Comparison of ENCODE assay signal across 12 cellular contexts in the genomic region with DNA sequence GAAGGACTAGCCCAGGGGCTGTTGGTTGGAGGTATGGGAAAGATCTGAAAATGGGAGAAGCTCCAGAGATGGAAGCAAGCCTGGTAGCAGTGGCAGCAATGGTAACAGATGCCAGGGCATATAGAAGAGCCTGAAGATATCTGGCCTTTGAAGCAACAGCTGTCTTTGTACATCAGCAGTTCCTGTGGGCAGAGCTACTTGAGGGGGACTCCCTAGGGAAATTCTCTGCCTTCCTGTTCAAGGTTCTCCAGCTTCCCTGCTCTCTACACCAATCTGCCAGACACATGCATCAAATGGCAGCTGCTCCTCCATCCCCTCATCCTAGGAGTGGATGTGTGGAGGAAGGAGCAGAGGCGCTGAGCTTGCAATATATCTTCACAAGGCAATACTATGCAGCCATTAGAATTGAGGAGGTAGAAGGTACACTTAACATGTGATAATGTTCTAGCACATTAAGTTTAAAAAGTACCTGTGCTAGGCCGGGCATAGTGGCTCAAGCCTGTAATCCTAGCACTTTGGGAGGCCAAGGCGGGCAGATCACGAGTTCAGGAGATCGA. TPM values are rescaled to one million over a fixed set of nuclear protein-coding genes. Genes with fewer than 3 reads are reported as not detected.
DNase-seq lines count a peak whose midpoint lies in the region; ATAC-seq and TF ChIP-seq lines count a peak whose summit lies in the region.
"Had no signal": no experiment of that assay in that cellular context is flagged by ENCODE, and none has a peak within 500 bp of the region (broad histone marks: within the 10 kb centered on the region; RNA-seq: fewer than 3 reads in every experiment).

No MANE protein-coding gene starts in this region.

- no peaks in the 10 kb centered on the region for H3K27me3 ChIP-seq in CD4-positive, alpha-beta memory T cell (ENCODE audit: insufficient read depth, low read length)
- H3K27me3 ChIP-seq in mesenchymal stem cell (ENCODE audit: control insufficient read depth in 1 of 2, insufficient read depth in 1 of 2, low read length in 2 of 2): no peaks in the 10 kb centered on the region
- H3K27me3 ChIP-seq: thyroid gland had no signal

- POLR2A ChIA-PET in CD4-positive, alpha-beta memory T cell (lab: Charles Lee; ENCODE audit: partially characterized antibody): interaction anchor here (1.4 to 2.7 kb wide), 2 partner anchors 210 kb away, joined by 3 to 11 read pairs; a partner anchor contains a TSS
- POLR2A ChIA-PET in T-cell (lab: Charles Lee): no interaction called here

- H3K18ac ChIP-seq in mesenchymal stem cell (ENCODE audit: low read depth in 1 of 2, low read length in 2 of 2): no peak overlapping the region

- H3K4me1 Mint-ChIP-seq in CD4-positive, alpha-beta memory T cell: peaks cover 22 to 70% (median 46%) of the 10 kb centered on the region in 4 donors
- peaks cover 44 to 67% (median 52%) of the 10 kb centered on the region in 3 donors for H3K4me1 Mint-ChIP-seq in T-cell

- intact Hi-C loops in CD4-positive, alpha-beta memory T cell (cut with micrococcal nuclease): loop anchor here (10.0 kb wide), 2 partner anchors 118 to 822 kb away; a partner anchor contains a TSS
- intact Hi-C loops in left cardiac atrium (cut with DNase I): loop anchor here in 1 of 2 donors (10.0 kb wide), 1 partner anchor 118 kb away; no protein-coding TSS in a partner anchor

- H3K79me1 ChIP-seq in mesenchymal stem cell (replicated peaks; ENCODE audit: low read length, poor library complexity, severe bottlenecking): peaks cover 27% of the 10 kb centered on the region

- no peak overlapping the region for H3K27ac ChIP-seq in CD4-positive, alpha-beta memory T cell (ENCODE audit: low read depth, low read length)
- no peak overlapping the region for H3K27ac ChIP-seq in mesenchymal stem cell (ENCODE audit: low read length, poor library complexity, severe bottlenecking)

- peaks cover 24 to 45% of the 10 kb centered on the region in 2 donors for H3K36me3 Mint-ChIP-seq in CD4-positive, alpha-beta memory T cell
- peaks cover 13% of the 10 kb centered on the region for H3K36me3 Mint-ChIP-seq in T-cell

- H3K4me3 Mint-ChIP-seq in CD4-positive, alpha-beta memory T cell: peak overlapping the region; percentile 8 to 99 (median 66)
- peak overlapping the region; percentile 62 to 97 (median 93) for H3K4me3 Mint-ChIP-seq in T-cell

- no peaks in the 10 kb centered on the region for H3K9me3 Mint-ChIP-seq in CD4-positive, alpha-beta memory T cell
- no peaks in the 10 kb centered on the region for H3K9me3 Mint-ChIP-seq in T-cell

- H3K9ac ChIP-seq in mesenchymal stem cell (ENCODE audit: low read length): no peak overlapping the region

- no peak for ATAC-seq in T-cell (replicated peaks in 1 of 4)
- no peak for ATAC-seq in left cardiac atrium

- peak overlapping the region; percentile 31 for H2AK5ac ChIP-seq in mesenchymal stem cell (ENCODE audit: low read length, severe bottlenecking)

- peaks cover 27% of the 10 kb centered on the region for H3K4me1 ChIP-seq in CD4-positive, alpha-beta memory T cell (ENCODE audit: insufficient read depth, low read length)
- H3K4me1 ChIP-seq in mesenchymal stem cell (ENCODE audit: control insufficient read depth, insufficient read depth, low read depth, low read length): peaks cover 9% of the 10 kb centered on the region

- TF ChIP-seq CTCF in GM12865 (IDR thresholded peaks at IDR 0.05; ENCODE audit: insufficient read depth, low read depth, low read length, missing control alignments): no peak

- DNase-seq in CD4-positive, alpha-beta memory T cell: no peak
- DNase-seq in GM12865 (ENCODE audit: low read depth) (peak; percentile 63), T-cell (no peak), mesenchymal stem cell (peak; percentile 13), left cardiac atrium (no peak), T1000 (lab: John Stamatoyannopoulos, UW) (no peak), SW 1271 (lab: John Stamatoyannopoulos, UW) (no peak)
- DNase-seq: caudate nucleus, DMS53, erythroblast, midbrain, thyroid gland had no signal

- H3K36me3 ChIP-seq in CD4-positive, alpha-beta memory T cell (ENCODE audit: insufficient read depth, low read length): no peaks in the 10 kb centered on the region
- H3K36me3 ChIP-seq in mesenchymal stem cell (ENCODE audit: control insufficient read depth in 1 of 2, insufficient read depth in 2 of 2, low read depth in 1 of 2, low read length in 2 of 2): peaks cover 12 to 25% of the 10 kb centered on the region in 2 experiments
- H3K36me3 ChIP-seq: thyroid gland had no signal

- H4K91ac ChIP-seq in mesenchymal stem cell (ENCODE audit: low read length): no peak overlapping the region

- H3K27me3 Mint-ChIP-seq in CD4-positive, alpha-beta memory T cell: no peaks in the 10 kb centered on the region
- no peaks in the 10 kb centered on the region for H3K27me3 Mint-ChIP-seq in T-cell

- no peak overlapping the region for H2BK120ac ChIP-seq in mesenchymal stem cell (ENCODE audit: low read depth, low read length)

- CTCF ChIA-PET in CD4-positive, alpha-beta memory T cell (lab: Charles Lee; ENCODE audit: partially characterized antibody): no interaction called here
- CTCF ChIA-PET in T-cell (lab: Charles Lee): no interaction called here

- no peak overlapping the region for H3K4me2 ChIP-seq in mesenchymal stem cell (ENCODE audit: low read length, poor library complexity, severe bottlenecking)

- no peaks in the 10 kb centered on the region for H3K9me3 ChIP-seq in CD4-positive, alpha-beta memory T cell (ENCODE audit: control insufficient read depth in 1 of 2, low read length in 2 of 2)
- H3K9me3 ChIP-seq in mesenchymal stem cell (ENCODE audit: control insufficient read depth, low read length): no peaks in the 10 kb centered on the region
- H3K9me3 ChIP-seq: thyroid gland had no signal

- H3K23ac ChIP-seq in mesenchymal stem cell (ENCODE audit: low read length in 2 of 2): no peak overlapping the region

- no peak overlapping the region for H2AFZ ChIP-seq in mesenchymal stem cell (ENCODE audit: low read depth, low read length)

- H3K27ac Mint-ChIP-seq in CD4-positive, alpha-beta memory T cell: peak overlapping the region; percentile 41 to 96 (median 77)
- peak overlapping the region; percentile 74 to 96 for H3K27ac Mint-ChIP-seq in T-cell

- H3K4me3 ChIP-seq in CD4-positive, alpha-beta memory T cell (ENCODE audit: low read length in 2 of 2): no peak overlapping the region
- H3K4me3 ChIP-seq in GM12865 (ENCODE audit: low read depth, low read length): no peak overlapping the region
- H3K4me3 ChIP-seq in mesenchymal stem cell (ENCODE audit: insufficient read depth in 1 of 2, low read depth in 1 of 2, low read length in 2 of 2): no peak overlapping the region
- H3K4me3 ChIP-seq: thyroid gland had no signal

- no peak overlapping the region for H2BK15ac ChIP-seq in mesenchymal stem cell (ENCODE audit: low read depth, poor library complexity, severe bottlenecking)

- no peak overlapping the region for H3K14ac ChIP-seq in mesenchymal stem cell (ENCODE audit: low read length in 2 of 2)

- WGBS in mesenchymal stem cell: 100% methylated on average over 4 of the region's 5 CpGs

- H2BK5ac ChIP-seq in mesenchymal stem cell (ENCODE audit: low read depth, low read length, poor library complexity, severe bottlenecking): no peak overlapping the region

- no peak overlapping the region for H2BK12ac ChIP-seq in mesenchymal stem cell (ENCODE audit: low read length in 2 of 2)

- no peak overlapping the region for H4K8ac ChIP-seq in mesenchymal stem cell (ENCODE audit: low read length)

- no peak overlapping the region for H3K4ac ChIP-seq in mesenchymal stem cell (ENCODE audit: low read depth in 1 of 2, low read length in 2 of 2)

RNA-seq across cellular contexts. Expression of a gene that starts 2.2 kb away (rescaled TPM):
- total RNA-seq in CD4-positive, alpha-beta memory T cell: 10 to 100 TPM; 51.7 to 54.2 TPM
- 100 to 1,000 TPM; 225 to 291 TPM for polyA plus RNA-seq in CD4-positive, alpha-beta memory T cell
- 10 to 100 TPM; 12.4 to 51.6 (median 41.8) TPM for total RNA-seq in T-cell
- 31.1 TPM for polyA plus RNA-seq in mesenchymal stem cell (2013, experiment 1 of 2)
- 35.9 TPM for polyA plus RNA-seq in mesenchymal stem cell (2013, experiment 2 of 2)
- 10 to 100 TPM; 16.9 to 19.2 TPM for total RNA-seq in left cardiac atrium

RNA-seq across cellular contexts. Expression of a gene that starts 48.8 kb away (rescaled TPM):
- total RNA-seq in CD4-positive, alpha-beta memory T cell: 10 to 100 TPM; 42.9 to 45.8 TPM
- 1 to 10 TPM; 7.5 to 8.2 TPM for polyA plus RNA-seq in CD4-positive, alpha-beta memory T cell
- total RNA-seq in T-cell (10 to 100 TPM; 28.9 to 36.1 (median 33.9) TPM), left cardiac atrium (10 to 100 TPM; 14.3 to 16.3 TPM)
- 14.8 TPM for polyA plus RNA-seq in mesenchymal stem cell (2013, experiment 1 of 2)
- polyA plus RNA-seq in mesenchymal stem cell (2013, experiment 2 of 2): 14.3 TPM

RNA-seq across cellular contexts. Expression of a gene that starts 53.4 kb away (rescaled TPM):
- 1 to 10 TPM; 1.5 TPM for total RNA-seq in CD4-positive, alpha-beta memory T cell
- polyA plus RNA-seq in CD4-positive, alpha-beta memory T cell: under 1 TPM; 0.08 to 0.18 TPM
- total RNA-seq in T-cell: 1 to 10 TPM in 1 of 5 donors, under 1 TPM in 4; 0.78 to 1.6 (median 0.99) TPM
- 0.03 TPM for polyA plus RNA-seq in mesenchymal stem cell (2013, experiment 1 of 2)
- 0.04 TPM for polyA plus RNA-seq in mesenchymal stem cell (2013, experiment 2 of 2)
- total RNA-seq in left cardiac atrium: under 1 TPM; 0.18 to 0.38 TPM

Comparison
In these comparisons a context has a peak if more than half of its experiments do, and no peak if none do; other contexts are left out.
1. DNase-seq: peak in GM12865 (single experiment) and mesenchymal stem cell (single experiment); none in CD4-positive, alpha-beta memory T cell (0 of 5), T-cell (0 of 34), left cardiac atrium (single experiment), T1000 (single experiment) and SW 1271 (0 of 2).